Comparison of ENCODE assay signal across 22 cellular contexts in the genomic region with DNA sequence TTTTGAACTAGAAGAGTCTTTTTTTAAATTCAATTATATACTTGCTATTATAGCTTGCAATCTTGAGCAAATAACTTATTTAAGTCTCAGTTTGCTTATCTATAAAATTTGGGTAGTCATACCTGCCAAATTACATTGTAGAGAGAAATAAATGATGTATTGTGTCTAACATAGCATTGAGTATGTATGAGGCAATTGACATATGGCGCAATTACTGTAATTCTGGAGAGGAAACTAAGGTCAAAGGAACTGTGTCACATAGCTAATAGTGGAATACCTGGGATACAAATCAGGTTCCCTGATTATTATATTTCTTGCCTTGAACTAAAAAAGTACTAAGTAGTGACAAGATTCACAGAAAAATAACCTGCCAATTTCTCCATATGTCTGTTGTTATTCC.
"Had no signal": no experiment of that assay in that cellular context is flagged by ENCODE, and none has a peak within 500 bp of the region (broad histone marks: within the 10 kb centered on the region; RNA-seq: fewer than 3 reads in every experiment).

No MANE protein-coding gene starts in this region.

- H3K27ac ChIP-seq: SJSA1, SK-N-MC had no signal

- DNase-seq: IMR-90, Karpas-422, KG1, NCI-H1092 treated with DMSO at 0.1 percent for 48 hours, NCI-H1436, NCI-H187, NCI-H2029, NCI-H2081 treated with DMSO at 0.1 percent for 48 hours, NCI-H2171, NCI-H226, NCI-H510A, NCI-H524 treated with DMSO at 0.1 percent for 48 hours, NCI-H69, NCI-H774, Right ventricle myocardium superior, RPMI8226, SIG-M5, T-helper 1 cell had no signal

- H3K36me3 ChIP-seq: SJSA1 had no signal

- H3K9me3 ChIP-seq: SJSA1 had no signal

- H3K4me3 ChIP-seq: SJSA1, SK-N-MC had no signal

- FAIRE-seq: HepG2, RCC 7860 had no signal

- H3K4me1 ChIP-seq: SJSA1 had no signal

- ATAC-seq: HepG2 had no signal
